ENCODE assay signal across 14 cellular contexts in genomic region chr12:13209279-13210021, GRCh38. TPM values are rescaled to one million over a fixed set of nuclear protein-coding genes. Genes with fewer than 3 reads are reported as not detected.
DNase-seq lines count a peak whose midpoint lies in the region; ATAC-seq and TF ChIP-seq lines count a peak whose summit lies in the region.
"Had no signal": no experiment of that assay in that cellular context is flagged by ENCODE, and none has a peak within 500 bp of the region (broad histone marks: within the 10 kb centered on the region; RNA-seq: fewer than 3 reads in every experiment).

No MANE protein-coding gene starts in this region.

- 67% methylated on average over 9 of the region's 9 CpGs for WGBS in esophagus muscularis mucosa
- 64 to 75% (median 68%) methylated on average over 9 of the region's 9 CpGs for WGBS in ovary, 3 donors

- H3K9me3 Mint-ChIP-seq in nephron: no peaks in the 10 kb centered on the region
- H3K9me3 Mint-ChIP-seq: activated CD4-positive, alpha-beta T cell treated with anti-CD3 and anti-CD28 coated beads, Interleukin-2, amount 10 ng/mL, durations not matched to agents 7 days and 5 days; activated T-helper 1 cell treated with anti-CD3 and anti-CD28 coated beads, Interleukin-12 subunit alpha, Interleukin-12 subunit beta, Interleukin-2, Interleukin-4 antibody, amounts not matched to agents 30 ng/mL and 10 ng/mL and 1 ng/mL, durations not matched to agents 14 hours and 24 hours and 36 hours had no signal

- peak overlapping the region in 4 of 11 experiments; percentile 11 to 22 (median 20); a peak in 5 of 22 replicates for H3K9ac ChIP-seq in BLaER1 treated with 17β-estradiol and CSF1 and Interleukin-3, amounts not matched to agents 10 nM and 100 nM

- peaks cover under 1% of the 10 kb centered on the region for H3K27me3 Mint-ChIP-seq in nephron (ENCODE audit: low read depth)
- H3K27me3 Mint-ChIP-seq: activated CD4-positive, alpha-beta T cell treated with anti-CD3 and anti-CD28 coated beads, Interleukin-2, amount 10 ng/mL, durations not matched to agents 7 days and 5 days had no signal

- peak overlapping the region in 6 of 11 experiments; percentile 7 to 50 (median 36); a peak in 8 of 22 replicates for H3K27ac ChIP-seq in BLaER1 treated with 17β-estradiol and CSF1 and Interleukin-3, amounts not matched to agents 10 nM and 100 nM
- peak overlapping the region; percentile 44 for H3K27ac ChIP-seq in Panc1 (ENCODE audit: low read length)
- peak overlapping the region in 3 of 4 donors; percentile 21 to 42 (median 32) for H3K27ac ChIP-seq in esophagus muscularis mucosa (replicated peaks in 1 of 4)
- no peak overlapping the region for H3K27ac ChIP-seq in A673 (ENCODE audit: low read depth, low read length, poor library complexity, severe bottlenecking)
- no peak overlapping the region for H3K27ac ChIP-seq in ovary
- H3K27ac ChIP-seq: thoracic aorta had no signal

- in situ Hi-C loops in Panc1 (cut with HindIII; ENCODE audit: low pct_unique_long_range_greater_than_20kb, low sequenced_read_pairs): no loop called here

- H3K4me1 ChIP-seq in BLaER1 treated with 17β-estradiol and CSF1 and Interleukin-3, amounts not matched to agents 10 nM and 100 nM: peaks cover 25 to 84% (median 65%) of the 10 kb centered on the region in 10 experiments
- H3K4me1 ChIP-seq in Panc1 (ENCODE audit: control insufficient read depth, insufficient read depth, low read length): peaks cover 24% of the 10 kb centered on the region
- peaks cover 39 to 72% (median 58%) of the 10 kb centered on the region in 4 donors for H3K4me1 ChIP-seq in esophagus muscularis mucosa
- peaks cover 52% of the 10 kb centered on the region for H3K4me1 ChIP-seq in A673 (ENCODE audit: insufficient read depth, low read length, poor library complexity, severe bottlenecking)
- peaks cover 6% of the 10 kb centered on the region for H3K4me1 ChIP-seq in ovary (ENCODE audit: insufficient read depth)

- H3K36me3 ChIP-seq in BLaER1 treated with 17β-estradiol and CSF1 and Interleukin-3, amounts not matched to agents 10 nM and 100 nM: peaks cover 0 to 34% (median 0%) of the 10 kb centered on the region in 11 experiments; a peak in 7 of 22 replicates
- H3K36me3 ChIP-seq in Panc1 (ENCODE audit: control insufficient read depth, insufficient read depth, low read length) (no peaks in the 10 kb centered on the region), esophagus muscularis mucosa (peaks cover 10 to 41% (median 22%) of the 10 kb centered on the region in 4 donors), A673 (ENCODE audit: insufficient read depth, low read length, poor library complexity, severe bottlenecking) (no peaks in the 10 kb centered on the region), ovary (no peaks in the 10 kb centered on the region)
- H3K36me3 ChIP-seq: HAP-1 had no signal

- H3K9me3 ChIP-seq in BLaER1 treated with 17β-estradiol and CSF1 and Interleukin-3, amounts not matched to agents 10 nM and 100 nM (replicated peaks in 1 of 11): no peaks in the 10 kb centered on the region
- H3K9me3 ChIP-seq in Panc1 (ENCODE audit: control insufficient read depth, insufficient read depth, low read depth, low read length): no peaks in the 10 kb centered on the region
- no peaks in the 10 kb centered on the region for H3K9me3 ChIP-seq in esophagus muscularis mucosa
- H3K9me3 ChIP-seq in A673 (ENCODE audit: low read depth, low read length, poor library complexity, severe bottlenecking): no peaks in the 10 kb centered on the region
- no peaks in the 10 kb centered on the region for H3K9me3 ChIP-seq in ovary
- H3K9me3 ChIP-seq: HAP-1, thoracic aorta had no signal

- DNase-seq in Panc1 (ENCODE audit: low read depth, low spot score) (no peak), esophagus muscularis mucosa (ENCODE audit: extremely low spot score) (no peak), A673 (ENCODE audit: low spot score) (no peak), ovary (no peak)
- DNase-seq: activated CD4-positive, alpha-beta T cell treated with anti-CD3 and anti-CD28 coated beads, Interleukin-2, amount 10 ng/mL, durations not matched to agents 7 days and 5 days; DMS 273 treated with DMSO at 0.1 percent for 48 hours; NCI-H146 had no signal

- peaks cover 64% of the 10 kb centered on the region for H3K4me1 Mint-ChIP-seq in nephron

- H4K20me1 ChIP-seq in BLaER1 treated with 17β-estradiol and CSF1 and Interleukin-3, amounts not matched to agents 10 nM and 100 nM: peaks cover 0 to 97% (median 0%) of the 10 kb centered on the region in 11 experiments; a peak in 5 of 22 replicates

- POLR2A ChIA-PET in Panc1 (lab: Charles Lee) (no interaction called here), A673 (lab: Charles Lee; ENCODE audit: low non-redundant PET) (no interaction called here)

- BruUV-seq in Panc1 (replicated peaks; lab: Mats Ljungman, UMichigan): no TSS peak
- BruUV-seq in A673 (replicated peaks; lab: Mats Ljungman, UMichigan): no TSS peak

- H3K4me2 ChIP-seq in BLaER1 treated with 17β-estradiol and CSF1 and Interleukin-3, amounts not matched to agents 10 nM and 100 nM: peak overlapping the region in 9 of 11 experiments; percentile 4 to 98 (median 84); a peak in 14 of 22 replicates

- H3K27ac Mint-ChIP-seq in nephron: peak overlapping the region in 2 of 3 experiments; percentile 77 to 99
- H3K27ac Mint-ChIP-seq: activated CD4-positive, alpha-beta T cell treated with anti-CD3 and anti-CD28 coated beads, Interleukin-2, amount 10 ng/mL, durations not matched to agents 7 days and 5 days; activated T-helper 1 cell treated with anti-CD3 and anti-CD28 coated beads, Interleukin-12 subunit alpha, Interleukin-12 subunit beta, Interleukin-2, Interleukin-4 antibody, amounts not matched to agents 30 ng/mL and 10 ng/mL and 1 ng/mL, durations not matched to agents 14 hours and 24 hours and 36 hours had no signal

- TF ChIP-seq POLR2A in esophagus muscularis mucosa (IDR thresholded peaks at IDR 0.05; ENCODE audit: low read depth) (no peak), ovary (IDR thresholded peaks at IDR 0.05) (no peak)

- H3K36me3 Mint-ChIP-seq in nephron (ENCODE audit: low read depth): no peaks in the 10 kb centered on the region

- H3K4me3 ChIP-seq in BLaER1 treated with 17β-estradiol and CSF1 and Interleukin-3, amounts not matched to agents 10 nM and 100 nM: no peak overlapping the region
- H3K4me3 ChIP-seq in Panc1 (ENCODE audit: low read depth in 2 of 2, low read length in 2 of 2): no peak overlapping the region
- H3K4me3 ChIP-seq in esophagus muscularis mucosa: no peak overlapping the region
- H3K4me3 ChIP-seq in A673 (ENCODE audit: low read depth, low read length, poor library complexity, severe bottlenecking): no peak overlapping the region
- H3K4me3 ChIP-seq in ovary: no peak overlapping the region
- H3K4me3 ChIP-seq: HAP-1, thoracic aorta had no signal

- TF ChIP-seq EP300 in esophagus muscularis mucosa (IDR thresholded peaks at IDR 0.05) (no peak), ovary (IDR thresholded peaks at IDR 0.05) (no peak)

- intact Hi-C loops in Panc1 (cut with micrococcal nuclease; ENCODE audit: unreplicated experiment) (loop anchor here (2.0 to 5.0 kb wide), 3 partner anchors 111 to 287 kb away; no protein-coding TSS in a partner anchor), esophagus muscularis mucosa (cut with DNase I) (loop anchor here (5.0 to 10.0 kb wide), 2 partner anchors 112 to 185 kb away; no protein-coding TSS in a partner anchor), A673 (cut with micrococcal nuclease; ENCODE audit: unreplicated experiment) (loop anchor here (2.0 to 5.0 kb wide), 3 partner anchors 217 to 422 kb away; partner anchors contain the start of gene APOLD1), ovary (cut with DNase I) (loop anchor here (5.0 to 10.0 kb wide), 6 partner anchors 112 to 375 kb away; partner anchors contain the start of gene HEBP1 (in 1 of the 4))

- H3K27me3 ChIP-seq in BLaER1 treated with 17β-estradiol and CSF1 and Interleukin-3, amounts not matched to agents 10 nM and 100 nM: no peaks in the 10 kb centered on the region
- H3K27me3 ChIP-seq in Panc1 (ENCODE audit: control insufficient read depth, insufficient read depth, low read length) (no peaks in the 10 kb centered on the region), esophagus muscularis mucosa (no peaks in the 10 kb centered on the region), A673 (replicated peaks; ENCODE audit: insufficient read depth, low read depth, low read length, poor library complexity) (no peaks in the 10 kb centered on the region), ovary (no peaks in the 10 kb centered on the region)

- CTCF ChIA-PET in Panc1 (lab: Charles Lee): no interaction called here
- CTCF ChIA-PET in A673 (lab: Charles Lee): no interaction called here

- H3K4me3 Mint-ChIP-seq in nephron: no peak overlapping the region
- H3K4me3 Mint-ChIP-seq: activated CD4-positive, alpha-beta T cell treated with anti-CD3 and anti-CD28 coated beads, Interleukin-2, amount 10 ng/mL, durations not matched to agents 7 days and 5 days; activated T-helper 1 cell treated with anti-CD3 and anti-CD28 coated beads, Interleukin-12 subunit alpha, Interleukin-12 subunit beta, Interleukin-2, Interleukin-4 antibody, amounts not matched to agents 30 ng/mL and 10 ng/mL and 1 ng/mL, durations not matched to agents 14 hours and 24 hours and 36 hours had no signal

- ATAC-seq in Panc1 (no peak), HG03457 (IDR thresholded peaks at IDR 0.05; ENCODE audit: unreplicated experiment) (no peak), HG03175 (IDR thresholded peaks at IDR 0.05; ENCODE audit: unreplicated experiment) (no peak)

- TF ChIP-seq CTCF in Panc1 (IDR thresholded peaks at IDR 0.05): no peak
- no peak for TF ChIP-seq CTCF in esophagus muscularis mucosa (IDR thresholded peaks at IDR 0.05)
- TF ChIP-seq CTCF in nephron (IDR thresholded peaks at IDR 0.05; ENCODE audit: unreplicated experiment in 3 of 3): no peak
- TF ChIP-seq CTCF in A673 (conservative IDR thresholded peaks at IDR 0.05; ENCODE audit: low read depth, low read length): no peak
- no peak for TF ChIP-seq CTCF in ovary (IDR thresholded peaks at IDR 0.05)

RNA-seq across cellular contexts. Expression of gene EMP1, which starts 12.9 kb away (rescaled TPM):
- total RNA-seq in Panc1 (2021; ENCODE audit: unreplicated experiment): 18.6 TPM
- 24.1 TPM for polyA plus RNA-seq in Panc1 (2012; ENCODE audit: insufficient read length)
- total RNA-seq in esophagus muscularis mucosa: 100 to 1,000 TPM in 1 of 4 donors, 10 to 100 TPM in 3; 42.8 to 425 (median 63.0) TPM
- 39.9 and 66.5 TPM in 2 replicates for total RNA-seq in A673 (2021)
- total RNA-seq in ovary: 100 to 1,000 TPM in 1 of 7 donors, 10 to 100 TPM in 6; 30.5 to 113 (median 64.1) TPM
- 100 to 1,000 TPM in 1 of 2 donors, 10 to 100 TPM in 1; 21.3 to 116 TPM for polyA plus RNA-seq in ovary

Comparison
In these comparisons a context has a peak if more than half of its experiments do, and no peak if none do; other contexts are left out.
1. H3K27ac ChIP-seq: peak in BLaER1 treated with 17β-estradiol and CSF1 and Interleukin-3, amounts not matched to agents 10 nM and 100 nM (6 of 11), Panc1 (single experiment) and esophagus muscularis mucosa (3 of 4); none in A673 (single experiment) and ovary (0 of 2).